Comparison of ENCODE assay signal across 12 cellular contexts in genomic region chr5:119583684-119584083, GRCh38. TPM values are rescaled to one million over a fixed set of nuclear protein-coding genes. Genes with fewer than 3 reads are reported as not detected.
A peak's percentile ranks its signal among the peaks of the same experiment; 100 is the strongest.
DNase-seq lines count a peak whose midpoint lies in the region; ATAC-seq and TF ChIP-seq lines count a peak whose summit lies in the region.
"Had no signal": no experiment of that assay in that cellular context is flagged by ENCODE, and none has a peak within 500 bp of the region (broad histone marks: within the 10 kb centered on the region; RNA-seq: fewer than 3 reads in every experiment).

No MANE protein-coding gene starts in this region.

- WGBS in testis, 2 donors: 76 to 94% methylated on average over 3 of the region's 3 CpGs
- 80 to 81% methylated on average over 3 of the region's 3 CpGs for WGBS in thyroid gland, 2 donors

- no peak for DNase-seq in testis
- no peak for DNase-seq in thyroid gland
- no peak for DNase-seq in activated T-helper 1 cell treated with anti-CD3 and anti-CD28 coated beads, Interleukin-12 subunit alpha, Interleukin-12 subunit beta, Interleukin-2, Interleukin-4 antibody, amounts not matched to agents 30 ng/mL and 10 ng/mL and 1 ng/mL, durations not matched to agents 14 hours and 24 hours and 36 hours (ENCODE audit: low spot score)
- DNase-seq in CD4-positive, alpha-beta T cell: no peak
- DNase-seq: DND-41, HCEC 1CT, left ventricle myocardium superior, T1000 had no signal

- no peaks in the 10 kb centered on the region for H3K4me1 Mint-ChIP-seq in activated T-helper 1 cell treated with anti-CD3 and anti-CD28 coated beads, Interleukin-12 subunit alpha, Interleukin-12 subunit beta, Interleukin-2, Interleukin-4 antibody, amounts not matched to agents 30 ng/mL and 10 ng/mL and 1 ng/mL, durations not matched to agents 14 hours and 24 hours and 36 hours (ENCODE audit: low read depth)
- no peaks in the 10 kb centered on the region for H3K4me1 Mint-ChIP-seq in CD4-positive, alpha-beta T cell (ENCODE audit: low read depth)

- TF ChIP-seq POLR2A in testis (IDR thresholded peaks at IDR 0.05) (no peak), thyroid gland (IDR thresholded peaks at IDR 0.05) (no peak)

- ATAC-seq in GM19395 (IDR thresholded peaks at IDR 0.05; ENCODE audit: unreplicated experiment) (peak; percentile 91), HG02840 (IDR thresholded peaks at IDR 0.05; ENCODE audit: low FRiP score, unreplicated experiment) (peak; percentile 93), HG03565 (IDR thresholded peaks at IDR 0.05; ENCODE audit: unreplicated experiment) (peak; percentile 78)
- no peak for ATAC-seq in CD4-positive, alpha-beta T cell (ENCODE audit: poor library complexity)
- ATAC-seq: left ventricle myocardium superior had no signal

- CTCF ChIA-PET in CD4-positive, alpha-beta T cell (lab: Charles Lee): no interaction called here

- POLR2A ChIA-PET in CD4-positive, alpha-beta T cell (lab: Charles Lee): no interaction called here

- H3K4me1 ChIP-seq in testis (no peaks in the 10 kb centered on the region), thyroid gland (no peaks in the 10 kb centered on the region)
- H3K4me1 ChIP-seq: right atrium auricular region had no signal

- no peak overlapping the region for H3K27ac Mint-ChIP-seq in activated T-helper 1 cell treated with anti-CD3 and anti-CD28 coated beads, Interleukin-12 subunit alpha, Interleukin-12 subunit beta, Interleukin-2, Interleukin-4 antibody, amounts not matched to agents 30 ng/mL and 10 ng/mL and 1 ng/mL, durations not matched to agents 14 hours and 24 hours and 36 hours
- H3K27ac Mint-ChIP-seq in CD4-positive, alpha-beta T cell: no peak overlapping the region

- intact Hi-C loops in testis (cut with DNase I; ENCODE audit: low total_unique reads) (no loop called here), thyroid gland (cut with DNase I) (no loop called here)
- intact Hi-C loops in activated T-helper 1 cell treated with anti-CD3 and anti-CD28 coated beads, Interleukin-12 subunit alpha, Interleukin-12 subunit beta, Interleukin-2, Interleukin-4 antibody, amounts not matched to agents 30 ng/mL and 10 ng/mL and 1 ng/mL, durations not matched to agents 14 hours and 24 hours and 36 hours (cut with micrococcal nuclease): no loop called here
- intact Hi-C loops in CD4-positive, alpha-beta T cell (cut with DNase I, micrococcal nuclease): no loop called here

- no peaks in the 10 kb centered on the region for H3K27me3 ChIP-seq in testis
- no peaks in the 10 kb centered on the region for H3K27me3 ChIP-seq in thyroid gland
- H3K27me3 ChIP-seq in CD4-positive, alpha-beta T cell (ENCODE audit: control insufficient read depth, insufficient read depth, low read length): peaks cover 3% of the 10 kb centered on the region
- H3K27me3 ChIP-seq: right atrium auricular region had no signal

- no peak overlapping the region for H3K4me3 Mint-ChIP-seq in activated T-helper 1 cell treated with anti-CD3 and anti-CD28 coated beads, Interleukin-12 subunit alpha, Interleukin-12 subunit beta, Interleukin-2, Interleukin-4 antibody, amounts not matched to agents 30 ng/mL and 10 ng/mL and 1 ng/mL, durations not matched to agents 14 hours and 24 hours and 36 hours
- H3K4me3 Mint-ChIP-seq in CD4-positive, alpha-beta T cell: no peak overlapping the region

- H3K27me3 Mint-ChIP-seq in activated T-helper 1 cell treated with anti-CD3 and anti-CD28 coated beads, Interleukin-12 subunit alpha, Interleukin-12 subunit beta, Interleukin-2, Interleukin-4 antibody, amounts not matched to agents 30 ng/mL and 10 ng/mL and 1 ng/mL, durations not matched to agents 14 hours and 24 hours and 36 hours (ENCODE audit: insufficient read depth): peaks cover 6% of the 10 kb centered on the region
- peaks cover 32% of the 10 kb centered on the region for H3K27me3 Mint-ChIP-seq in CD4-positive, alpha-beta T cell

- H3K36me3 Mint-ChIP-seq in activated T-helper 1 cell treated with anti-CD3 and anti-CD28 coated beads, Interleukin-12 subunit alpha, Interleukin-12 subunit beta, Interleukin-2, Interleukin-4 antibody, amounts not matched to agents 30 ng/mL and 10 ng/mL and 1 ng/mL, durations not matched to agents 14 hours and 24 hours and 36 hours (ENCODE audit: low read depth): no peaks in the 10 kb centered on the region
- H3K36me3 Mint-ChIP-seq in CD4-positive, alpha-beta T cell (ENCODE audit: low read depth): no peaks in the 10 kb centered on the region

- H3K36me3 ChIP-seq in testis (ENCODE audit: low read depth, missing control alignments): no peaks in the 10 kb centered on the region
- no peaks in the 10 kb centered on the region for H3K36me3 ChIP-seq in thyroid gland
- H3K36me3 ChIP-seq: right atrium auricular region had no signal

- H3K4me3 ChIP-seq in testis: no peak overlapping the region
- H3K4me3 ChIP-seq in thyroid gland (replicated peaks in 1 of 3): no peak overlapping the region
- H3K4me3 ChIP-seq: right atrium auricular region had no signal

- no peak overlapping the region for H3K27ac ChIP-seq in testis
- H3K27ac ChIP-seq in thyroid gland: no peak overlapping the region
- H3K27ac ChIP-seq in CD4-positive, alpha-beta T cell (ENCODE audit: low read depth, low read length): no peak overlapping the region
- H3K27ac ChIP-seq: right atrium auricular region had no signal

- no peaks in the 10 kb centered on the region for H3K9me3 Mint-ChIP-seq in activated T-helper 1 cell treated with anti-CD3 and anti-CD28 coated beads, Interleukin-12 subunit alpha, Interleukin-12 subunit beta, Interleukin-2, Interleukin-4 antibody, amounts not matched to agents 30 ng/mL and 10 ng/mL and 1 ng/mL, durations not matched to agents 14 hours and 24 hours and 36 hours
- H3K9me3 Mint-ChIP-seq in CD4-positive, alpha-beta T cell: no peaks in the 10 kb centered on the region

- TF ChIP-seq CTCF in testis (IDR thresholded peaks at IDR 0.05) (no peak), thyroid gland (IDR thresholded peaks at IDR 0.05) (no peak)
- no peak for TF ChIP-seq CTCF in CD4-positive, alpha-beta T cell (IDR thresholded peaks at IDR 0.05)

- H3K9me3 ChIP-seq in testis (no peaks in the 10 kb centered on the region), thyroid gland (no peaks in the 10 kb centered on the region)
- no peaks in the 10 kb centered on the region for H3K9me3 ChIP-seq in CD4-positive, alpha-beta T cell (ENCODE audit: control insufficient read depth, low read length)
- H3K9me3 ChIP-seq: right atrium auricular region had no signal

RNA-seq across cellular contexts. Expression of gene FAM170A, which starts 45.7 kb away (rescaled TPM):
- total RNA-seq in testis: 10 to 100 TPM in 1 of 2 donors, 1 to 10 TPM in 1; 7.2 to 11.5 TPM
- 55.5 TPM for polyA plus RNA-seq in testis (ENCODE audit: insufficient read depth, low read depth, low replicate concordance)
- not detected for total RNA-seq in thyroid gland
- not detected in 2 replicates for total RNA-seq in activated T-helper 1 cell treated with anti-CD3 and anti-CD28 coated beads, Interleukin-12 subunit alpha, Interleukin-12 subunit beta, Interleukin-2, Interleukin-4 antibody, amounts not matched to agents 30 ng/mL and 10 ng/mL and 1 ng/mL, durations not matched to agents 14 hours and 24 hours and 36 hours
- total RNA-seq in CD4-positive, alpha-beta T cell: not detected
- total RNA-seq: left ventricle myocardium superior, right atrium auricular region had no signal
